8 cellular contexts compared by ENCODE assay signal in the genomic region with DNA sequence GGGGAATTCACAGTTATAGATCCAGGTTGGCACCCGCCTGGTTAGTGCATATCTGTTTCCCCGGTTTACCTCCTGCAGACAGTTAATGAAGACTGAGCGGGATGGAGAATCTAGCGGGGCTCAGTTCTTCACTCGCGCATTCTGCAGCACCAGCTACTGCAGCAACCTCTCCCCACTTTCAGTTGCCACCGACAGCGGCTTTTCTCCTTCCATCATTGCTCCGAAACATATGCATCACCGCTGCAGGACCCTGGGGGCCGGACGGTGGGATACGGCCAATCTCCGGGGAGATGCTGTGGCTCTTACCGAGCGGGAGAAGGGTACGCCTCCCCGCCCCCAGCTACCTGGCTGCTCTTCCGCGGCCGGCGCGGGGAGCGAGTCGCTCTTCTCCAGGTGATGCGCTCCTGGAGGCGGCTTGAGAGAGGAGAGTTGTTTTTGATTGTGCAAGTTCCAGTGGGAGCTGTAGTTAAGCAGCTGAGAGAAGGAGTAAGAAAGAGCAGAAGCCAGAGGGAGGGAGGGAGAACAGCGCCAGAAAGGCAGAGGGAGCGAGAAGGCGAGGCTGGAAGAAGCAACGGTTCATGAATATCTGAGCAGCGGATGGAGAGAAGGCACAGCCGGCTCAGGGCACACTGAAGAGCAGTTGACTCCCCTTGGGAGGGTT. TPM values are rescaled to one million over a fixed set of nuclear protein-coding genes. Genes with fewer than 3 reads are reported as not detected.
DNase-seq lines count a peak whose midpoint lies in the region; ATAC-seq, FAIRE-seq and TF ChIP-seq lines count a peak whose summit lies in the region.

Gene SGK1 (minus strand): TSS at position 642 of the 661 bp plus-strand sequence. CDS start 652 bp downstream, outside the sequence.

- ATAC-seq in naive thymus-derived CD8-positive, alpha-beta T cell = peak; percentile 82 to 87

- peaks cover 6% of the 10 kb centered on the region for H3K9me3 Mint-ChIP-seq in activated naive CD4-positive, alpha-beta T cell treated with anti-CD3 and anti-CD28 coated beads for 36 hours
- peaks cover 0 to 2% (median 0%) of the 10 kb centered on the region in 9 donors for H3K9me3 Mint-ChIP-seq in naive thymus-derived CD8-positive, alpha-beta T cell

- no peaks in the 10 kb centered on the region for H3K36me3 ChIP-seq in GM06990 (ENCODE audit: control insufficient read depth, insufficient read depth, low read length)
- no peaks in the 10 kb centered on the region for H3K36me3 ChIP-seq in transverse colon

- H3K27ac Mint-ChIP-seq in activated naive CD4-positive, alpha-beta T cell treated with anti-CD3 and anti-CD28 coated beads for 36 hours = peak within 1 kb of the TSS; percentile 14
- H3K27ac Mint-ChIP-seq in naive thymus-derived CD8-positive, alpha-beta T cell = peak within 1 kb of the TSS in 9 of 10 donors; percentile 55 to 92 (median 87)

- no peak for TF ChIP-seq EP300 in transverse colon (IDR thresholded peaks at IDR 0.05; ENCODE audit: low read depth)

- FAIRE-seq in HTR-8/SVneo (lab: Jason Lieb, UNC) = no peak

- H3K27me3 ChIP-seq in GM06990 (replicated peaks; ENCODE audit: control insufficient read depth, insufficient read depth, low read length) = no peaks in the 10 kb centered on the region
- H3K27me3 ChIP-seq in transverse colon = peaks cover 26% of the 10 kb centered on the region

- H3K4me3 ChIP-seq in GM06990 (replicated peaks; ENCODE audit: low read depth, low read length) (peak within 1 kb of the TSS; percentile 66), transverse colon (peak within 1 kb of the TSS in 3 of 4 donors; percentile 23 to 50 (median 31))

- 12% methylated on average over 11 to 33 of the region's 33 CpGs for WGBS in transverse colon (ENCODE audit: low coverage in 1 of 2), 2 donors

- no peak within 1 kb of the TSS for H3K27ac ChIP-seq in transverse colon

- peaks cover 21% of the 10 kb centered on the region for H3K27me3 Mint-ChIP-seq in activated naive CD4-positive, alpha-beta T cell treated with anti-CD3 and anti-CD28 coated beads for 36 hours (ENCODE audit: low read depth)
- peaks cover 0 to 26% (median 0%) of the 10 kb centered on the region in 5 donors for H3K27me3 Mint-ChIP-seq in naive thymus-derived CD8-positive, alpha-beta T cell

- TF ChIP-seq CTCF in GM06990 (IDR thresholded peaks at IDR 0.05; ENCODE audit: insufficient read depth, low read length, poor library complexity, severe bottlenecking) (no peak), transverse colon (IDR thresholded peaks at IDR 0.05) (no peak)

- no peak for TF ChIP-seq POLR2A in transverse colon (IDR thresholded peaks at IDR 0.05)

- POLR2A ChIA-PET in naive thymus-derived CD8-positive, alpha-beta T cell (lab: Charles Lee) = interaction anchor here (0.6 to 1.7 kb wide), 5 partner anchors 7 to 323 kb away, joined by 3 to 11 read pairs (median 3); no protein-coding TSS in a partner anchor

- peaks cover 0 to 12% (median 2%) of the 10 kb centered on the region in 4 donors for H3K4me1 ChIP-seq in transverse colon

- H3K4me1 Mint-ChIP-seq in activated naive CD4-positive, alpha-beta T cell treated with anti-CD3 and anti-CD28 coated beads for 36 hours (ENCODE audit: low read depth) = peaks cover 36% of the 10 kb centered on the region
- peaks cover 8 to 33% (median 25%) of the 10 kb centered on the region in 4 donors for H3K4me1 Mint-ChIP-seq in naive thymus-derived CD8-positive, alpha-beta T cell

- CTCF ChIA-PET in activated naive CD4-positive, alpha-beta T cell treated with anti-CD3 and anti-CD28 coated beads for 36 hours (lab: Charles Lee) = interaction anchor here (0.7 to 2.3 kb wide), 6 partner anchors 11 to 130 kb away, joined by 3 to 9 read pairs (median 4); no protein-coding TSS in a partner anchor

- H3K36me3 Mint-ChIP-seq in activated naive CD4-positive, alpha-beta T cell treated with anti-CD3 and anti-CD28 coated beads for 36 hours (ENCODE audit: low read depth) = peaks cover 4% of the 10 kb centered on the region
- no peaks in the 10 kb centered on the region for H3K36me3 Mint-ChIP-seq in naive thymus-derived CD8-positive, alpha-beta T cell

- intact Hi-C loops in activated naive CD4-positive, alpha-beta T cell treated with anti-CD3 and anti-CD28 coated beads for 36 hours (cut with micrococcal nuclease) = loop anchor here (1.0 to 2.0 kb wide), 6 partner anchors 29 to 143 kb away; no protein-coding TSS in a partner anchor
- intact Hi-C loops in transverse colon (cut with DNase I; ENCODE audit: low total_unique reads) = no loop called here

- peak; percentile 12 for DNase-seq in GM06990 (ENCODE audit: extremely low read depth, insufficient read length)
- peak; percentile 47 for DNase-seq in NCI-H2196 treated with DMSO at 0.1 percent for 48 hours (lab: John Stamatoyannopoulos, UW; ENCODE audit: unreplicated experiment)
- DNase-seq in activated naive CD4-positive, alpha-beta T cell treated with anti-CD3 and anti-CD28 coated beads for 36 hours = peak; percentile 43
- DNase-seq in foreskin melanocyte = peak; percentile 42
- peak in 8 of 10 donors; percentile 1 to 46 (median 23) for DNase-seq in naive thymus-derived CD8-positive, alpha-beta T cell
- DNase-seq in transverse colon = no peak
- no peak for DNase-seq in AML-193 (lab: John Stamatoyannopoulos, UW)
- DNase-seq in HTR-8/SVneo (ENCODE audit: insufficient read length, low spot score) = no peak

- no peaks in the 10 kb centered on the region for H3K9me3 ChIP-seq in transverse colon

- peak within 1 kb of the TSS; percentile 85 for H3K4me3 Mint-ChIP-seq in activated naive CD4-positive, alpha-beta T cell treated with anti-CD3 and anti-CD28 coated beads for 36 hours
- peak within 1 kb of the TSS; percentile 86 to 96 (median 93) for H3K4me3 Mint-ChIP-seq in naive thymus-derived CD8-positive, alpha-beta T cell

- in situ Hi-C loops in transverse colon (cut with MboI; ENCODE audit: low pct_ligation_motif_present in 1 of 4, low pct_unique_long_range_greater_than_20kb in 1 of 4, low sequenced_read_pairs in 3 of 4) = no loop called here

RNA-seq across cellular contexts. Expression of gene SGK1, which starts in this region (rescaled TPM):
- 100 to 1,000 TPM; 202 to 208 TPM for total RNA-seq in activated naive CD4-positive, alpha-beta T cell treated with anti-CD3 and anti-CD28 coated beads for 36 hours
- total RNA-seq in naive thymus-derived CD8-positive, alpha-beta T cell = 10 to 100 TPM; 22.2 to 23.5 TPM
- 1 to 10 TPM; 3.7 to 9.0 (median 6.0) TPM for polyA plus RNA-seq in naive thymus-derived CD8-positive, alpha-beta T cell
- 1,000 to 10,000 TPM in 2 of 4 donors, 100 to 1,000 TPM in 1, 10 to 100 TPM in 1; 46.2 to 1,239 (median 876) TPM for total RNA-seq in transverse colon

Comparison
In these comparisons a context has a peak if more than half of its experiments do, and no peak if none do; other contexts are left out.
1. DNase-seq: peak in GM06990 (single experiment), NCI-H2196 treated with DMSO at 0.1 percent for 48 hours (single experiment), activated naive CD4-positive, alpha-beta T cell treated with anti-CD3 and anti-CD28 coated beads for 36 hours (single experiment), foreskin melanocyte (single experiment) and naive thymus-derived CD8-positive, alpha-beta T cell (8 of 10); none in transverse colon (single experiment), AML-193 (0 of 2) and HTR-8/SVneo (single experiment).